In the genomic region with DNA sequence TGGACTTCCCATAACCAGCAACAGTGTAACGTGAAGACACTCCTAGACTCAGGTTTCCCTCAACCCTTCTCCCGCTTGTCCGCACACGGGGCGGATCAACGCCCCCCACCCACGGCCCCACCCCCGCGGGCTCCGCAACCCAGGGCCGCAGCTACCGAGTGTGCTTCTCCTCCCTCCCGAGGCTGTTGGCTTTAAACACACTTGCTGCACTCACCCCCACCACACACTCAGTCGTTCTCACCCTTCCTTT, we compare ENCODE assay signal across 2 cellular contexts.
TF ChIP-seq lines count a peak whose summit lies in the region.

No MANE protein-coding gene starts in this region.

TF ChIP-seq in HCT116, 20 proteins besides CTCF, POLR2A, EP300 and RAD21:
- TF ChIP-seq YY1 (IDR thresholded peaks at IDR 0.05; ENCODE audit: extremely low read depth, insufficient replicate concordance, low read depth, low read length), result no peak
- TF ChIP-seq, protein P1, sequence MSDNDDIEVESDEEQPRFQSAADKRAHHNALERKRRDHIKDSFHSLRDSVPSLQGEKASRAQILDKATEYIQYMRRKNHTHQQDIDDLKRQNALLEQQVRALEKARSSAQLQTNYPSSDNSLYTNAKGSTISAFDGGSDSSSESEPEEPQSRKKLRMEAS (IDR thresholded peaks at IDR 0.05), result no peak
- no peak for TF ChIP-seq ZFX (IDR thresholded peaks at IDR 0.05)
- no peak for TF ChIP-seq EZH2phosphoT487 (IDR thresholded peaks at IDR 0.05; ENCODE audit: borderline replicate concordance)
- TF ChIP-seq EGR1 (IDR thresholded peaks at IDR 0.05; ENCODE audit: low read depth), result no peak
- TF ChIP-seq SIN3A (IDR thresholded peaks at IDR 0.05; ENCODE audit: low read depth), result no peak
- TF ChIP-seq, protein P2, sequence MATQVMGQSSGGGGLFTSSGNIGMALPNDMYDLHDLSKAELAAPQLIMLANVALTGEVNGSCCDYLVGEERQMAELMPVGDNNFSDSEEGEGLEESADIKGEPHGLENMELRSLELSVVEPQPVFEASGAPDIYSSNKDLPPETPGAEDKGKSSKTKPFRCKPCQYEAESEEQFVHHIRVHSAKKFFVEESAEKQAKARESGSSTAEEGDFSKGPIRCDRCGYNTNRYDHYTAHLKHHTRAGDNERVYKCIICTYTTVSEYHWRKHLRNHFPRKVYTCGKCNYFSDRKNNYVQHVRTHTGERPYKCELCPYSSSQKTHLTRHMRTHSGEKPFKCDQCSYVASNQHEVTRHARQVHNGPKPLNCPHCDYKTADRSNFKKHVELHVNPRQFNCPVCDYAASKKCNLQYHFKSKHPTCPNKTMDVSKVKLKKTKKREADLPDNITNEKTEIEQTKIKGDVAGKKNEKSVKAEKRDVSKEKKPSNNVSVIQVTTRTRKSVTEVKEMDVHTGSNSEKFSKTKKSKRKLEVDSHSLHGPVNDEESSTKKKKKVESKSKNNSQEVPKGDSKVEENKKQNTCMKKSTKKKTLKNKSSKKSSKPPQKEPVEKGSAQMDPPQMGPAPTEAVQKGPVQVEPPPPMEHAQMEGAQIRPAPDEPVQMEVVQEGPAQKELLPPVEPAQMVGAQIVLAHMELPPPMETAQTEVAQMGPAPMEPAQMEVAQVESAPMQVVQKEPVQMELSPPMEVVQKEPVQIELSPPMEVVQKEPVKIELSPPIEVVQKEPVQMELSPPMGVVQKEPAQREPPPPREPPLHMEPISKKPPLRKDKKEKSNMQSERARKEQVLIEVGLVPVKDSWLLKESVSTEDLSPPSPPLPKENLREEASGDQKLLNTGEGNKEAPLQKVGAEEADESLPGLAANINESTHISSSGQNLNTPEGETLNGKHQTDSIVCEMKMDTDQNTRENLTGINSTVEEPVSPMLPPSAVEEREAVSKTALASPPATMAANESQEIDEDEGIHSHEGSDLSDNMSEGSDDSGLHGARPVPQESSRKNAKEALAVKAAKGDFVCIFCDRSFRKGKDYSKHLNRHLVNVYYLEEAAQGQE (IDR thresholded peaks at IDR 0.05; ENCODE audit: low read depth), result no peak
- TF ChIP-seq, protein P3, sequence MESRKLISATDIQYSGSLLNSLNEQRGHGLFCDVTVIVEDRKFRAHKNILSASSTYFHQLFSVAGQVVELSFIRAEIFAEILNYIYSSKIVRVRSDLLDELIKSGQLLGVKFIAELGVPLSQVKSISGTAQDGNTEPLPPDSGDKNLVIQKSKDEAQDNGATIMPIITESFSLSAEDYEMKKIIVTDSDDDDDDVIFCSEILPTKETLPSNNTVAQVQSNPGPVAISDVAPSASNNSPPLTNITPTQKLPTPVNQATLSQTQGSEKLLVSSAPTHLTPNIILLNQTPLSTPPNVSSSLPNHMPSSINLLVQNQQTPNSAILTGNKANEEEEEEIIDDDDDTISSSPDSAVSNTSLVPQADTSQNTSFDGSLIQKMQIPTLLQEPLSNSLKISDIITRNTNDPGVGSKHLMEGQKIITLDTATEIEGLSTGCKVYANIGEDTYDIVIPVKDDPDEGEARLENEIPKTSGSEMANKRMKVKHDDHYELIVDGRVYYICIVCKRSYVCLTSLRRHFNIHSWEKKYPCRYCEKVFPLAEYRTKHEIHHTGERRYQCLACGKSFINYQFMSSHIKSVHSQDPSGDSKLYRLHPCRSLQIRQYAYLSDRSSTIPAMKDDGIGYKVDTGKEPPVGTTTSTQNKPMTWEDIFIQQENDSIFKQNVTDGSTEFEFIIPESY (IDR thresholded peaks at IDR 0.05; ENCODE audit: extremely low read depth, insufficient replicate concordance, low read length), result no peak
- TF ChIP-seq, protein P4, sequence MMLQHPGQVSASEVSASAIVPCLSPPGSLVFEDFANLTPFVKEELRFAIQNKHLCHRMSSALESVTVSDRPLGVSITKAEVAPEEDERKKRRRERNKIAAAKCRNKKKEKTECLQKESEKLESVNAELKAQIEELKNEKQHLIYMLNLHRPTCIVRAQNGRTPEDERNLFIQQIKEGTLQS (IDR thresholded peaks at IDR 0.05), result no peak
- TF ChIP-seq SP1 (IDR thresholded peaks at IDR 0.05; ENCODE audit: low read depth), result no peak
- no peak for TF ChIP-seq JUND (IDR thresholded peaks at IDR 0.05)
- no peak for TF ChIP-seq TCF7L2 (IDR thresholded peaks at IDR 0.05; ENCODE audit: borderline replicate concordance, extremely low read depth, insufficient read depth, insufficient read length)
- no peak for TF ChIP-seq SRF (IDR thresholded peaks at IDR 0.05; ENCODE audit: low read depth)
- no peak for TF ChIP-seq EZH2 (IDR thresholded peaks at IDR 0.05)

TF ChIP-seq in WTC11, 78 proteins besides CTCF, POLR2A, EP300 and RAD21:
- TF ChIP-seq ZNF671 (CRISPR knock-in tag; IDR thresholded peaks at IDR 0.05), result no peak
- TF ChIP-seq, protein P5, sequence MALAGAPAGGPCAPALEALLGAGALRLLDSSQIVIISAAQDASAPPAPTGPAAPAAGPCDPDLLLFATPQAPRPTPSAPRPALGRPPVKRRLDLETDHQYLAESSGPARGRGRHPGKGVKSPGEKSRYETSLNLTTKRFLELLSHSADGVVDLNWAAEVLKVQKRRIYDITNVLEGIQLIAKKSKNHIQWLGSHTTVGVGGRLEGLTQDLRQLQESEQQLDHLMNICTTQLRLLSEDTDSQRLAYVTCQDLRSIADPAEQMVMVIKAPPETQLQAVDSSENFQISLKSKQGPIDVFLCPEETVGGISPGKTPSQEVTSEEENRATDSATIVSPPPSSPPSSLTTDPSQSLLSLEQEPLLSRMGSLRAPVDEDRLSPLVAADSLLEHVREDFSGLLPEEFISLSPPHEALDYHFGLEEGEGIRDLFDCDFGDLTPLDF (CRISPR knock-in tag; IDR thresholded peaks at IDR 0.05), result no peak
- TF ChIP-seq, protein P6, sequence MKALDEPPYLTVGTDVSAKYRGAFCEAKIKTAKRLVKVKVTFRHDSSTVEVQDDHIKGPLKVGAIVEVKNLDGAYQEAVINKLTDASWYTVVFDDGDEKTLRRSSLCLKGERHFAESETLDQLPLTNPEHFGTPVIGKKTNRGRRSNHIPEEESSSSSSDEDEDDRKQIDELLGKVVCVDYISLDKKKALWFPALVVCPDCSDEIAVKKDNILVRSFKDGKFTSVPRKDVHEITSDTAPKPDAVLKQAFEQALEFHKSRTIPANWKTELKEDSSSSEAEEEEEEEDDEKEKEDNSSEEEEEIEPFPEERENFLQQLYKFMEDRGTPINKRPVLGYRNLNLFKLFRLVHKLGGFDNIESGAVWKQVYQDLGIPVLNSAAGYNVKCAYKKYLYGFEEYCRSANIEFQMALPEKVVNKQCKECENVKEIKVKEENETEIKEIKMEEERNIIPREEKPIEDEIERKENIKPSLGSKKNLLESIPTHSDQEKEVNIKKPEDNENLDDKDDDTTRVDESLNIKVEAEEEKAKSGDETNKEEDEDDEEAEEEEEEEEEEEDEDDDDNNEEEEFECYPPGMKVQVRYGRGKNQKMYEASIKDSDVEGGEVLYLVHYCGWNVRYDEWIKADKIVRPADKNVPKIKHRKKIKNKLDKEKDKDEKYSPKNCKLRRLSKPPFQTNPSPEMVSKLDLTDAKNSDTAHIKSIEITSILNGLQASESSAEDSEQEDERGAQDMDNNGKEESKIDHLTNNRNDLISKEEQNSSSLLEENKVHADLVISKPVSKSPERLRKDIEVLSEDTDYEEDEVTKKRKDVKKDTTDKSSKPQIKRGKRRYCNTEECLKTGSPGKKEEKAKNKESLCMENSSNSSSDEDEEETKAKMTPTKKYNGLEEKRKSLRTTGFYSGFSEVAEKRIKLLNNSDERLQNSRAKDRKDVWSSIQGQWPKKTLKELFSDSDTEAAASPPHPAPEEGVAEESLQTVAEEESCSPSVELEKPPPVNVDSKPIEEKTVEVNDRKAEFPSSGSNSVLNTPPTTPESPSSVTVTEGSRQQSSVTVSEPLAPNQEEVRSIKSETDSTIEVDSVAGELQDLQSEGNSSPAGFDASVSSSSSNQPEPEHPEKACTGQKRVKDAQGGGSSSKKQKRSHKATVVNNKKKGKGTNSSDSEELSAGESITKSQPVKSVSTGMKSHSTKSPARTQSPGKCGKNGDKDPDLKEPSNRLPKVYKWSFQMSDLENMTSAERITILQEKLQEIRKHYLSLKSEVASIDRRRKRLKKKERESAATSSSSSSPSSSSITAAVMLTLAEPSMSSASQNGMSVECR (CRISPR knock-in tag; IDR thresholded peaks at IDR 0.05; ENCODE audit: borderline replicate concordance), result no peak
- no peak for TF ChIP-seq NR1H2 (CRISPR knock-in tag; IDR thresholded peaks at IDR 0.05)
- TF ChIP-seq ZNF317 (CRISPR knock-in tag; IDR thresholded peaks at IDR 0.05; ENCODE audit: borderline replicate concordance, low read depth), result no peak
- TF ChIP-seq, protein P1 (CRISPR knock-in tag; IDR thresholded peaks at IDR 0.05), result no peak
- TF ChIP-seq, protein P7, sequence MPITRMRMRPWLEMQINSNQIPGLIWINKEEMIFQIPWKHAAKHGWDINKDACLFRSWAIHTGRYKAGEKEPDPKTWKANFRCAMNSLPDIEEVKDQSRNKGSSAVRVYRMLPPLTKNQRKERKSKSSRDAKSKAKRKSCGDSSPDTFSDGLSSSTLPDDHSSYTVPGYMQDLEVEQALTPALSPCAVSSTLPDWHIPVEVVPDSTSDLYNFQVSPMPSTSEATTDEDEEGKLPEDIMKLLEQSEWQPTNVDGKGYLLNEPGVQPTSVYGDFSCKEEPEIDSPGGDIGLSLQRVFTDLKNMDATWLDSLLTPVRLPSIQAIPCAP (CRISPR knock-in tag; IDR thresholded peaks at IDR 0.05), result no peak
